Comparison of ENCODE assay signal across 20 cellular contexts in the genomic region with DNA sequence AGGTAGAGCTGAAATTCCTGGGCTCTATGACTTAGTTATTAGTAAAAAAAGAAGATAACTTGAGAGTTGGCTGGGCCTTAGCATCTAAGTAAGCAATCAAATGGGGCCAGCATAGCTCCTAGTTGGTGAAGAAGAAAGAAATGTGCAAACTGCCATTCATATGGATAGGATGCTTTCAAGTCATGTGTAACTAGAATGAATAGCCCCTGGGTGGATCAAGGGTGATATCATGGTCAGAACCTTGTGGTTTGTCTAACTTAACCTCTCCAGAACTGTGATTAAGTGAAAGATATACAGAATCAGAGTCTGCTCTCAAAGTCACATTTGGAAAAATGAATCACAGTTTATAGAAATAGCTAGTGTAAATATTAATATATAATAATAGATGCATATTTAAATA.
DNase-seq lines count a peak whose midpoint lies in the region; ATAC-seq, FAIRE-seq and TF ChIP-seq lines count a peak whose summit lies in the region.
"Had no signal": no experiment of that assay in that cellular context is flagged by ENCODE, and none has a peak within 500 bp of the region (broad histone marks: within the 10 kb centered on the region; RNA-seq: fewer than 3 reads in every experiment).

No MANE protein-coding gene starts in this region.

- 0 out of 2 replicates have a peak, but pooled peaks cover 5% of the 10 kb centered on the region for H3K36me3 ChIP-seq in GM23338 (ENCODE audit: insufficient read depth)
- H3K36me3 ChIP-seq: BLaER1 had no signal

- peak; percentile 59; the same call in 2 of the 3 replicates for ATAC-seq in GM23338
- ATAC-seq in activated naive CD4-positive, alpha-beta T cell treated with anti-CD3 and anti-CD28 coated beads, Interleukin-2, amount 50 U/mL, for 72 hours: no peak
- ATAC-seq in GM21529 (IDR thresholded peaks at IDR 0.05; ENCODE audit: unreplicated experiment): no peak
- ATAC-seq: HCT116 had no signal

- no peaks in the 10 kb centered on the region for H4K20me1 ChIP-seq in GM23338 (replicated peaks; ENCODE audit: insufficient read depth)
- H4K20me1 ChIP-seq: BLaER1 had no signal

- TF ChIP-seq CTCF in GM23338 (conservative IDR thresholded peaks at IDR 0.05; ENCODE audit: low read depth in 2 of 2): no peak

- H3K27ac Mint-ChIP-seq in GM23338: no peak overlapping the region
- no peak overlapping the region for H3K27ac Mint-ChIP-seq in activated naive CD4-positive, alpha-beta T cell treated with anti-CD3 and anti-CD28 coated beads, Interleukin-2, amount 50 U/mL, for 72 hours
- H3K27ac Mint-ChIP-seq: CD14-positive monocyte; CD4-positive, alpha-beta memory T cell; HFFc6 had no signal

- H3K36me3 Mint-ChIP-seq in GM23338 (ENCODE audit: low read depth): peaks cover 25% of the 10 kb centered on the region
- H3K36me3 Mint-ChIP-seq in activated naive CD4-positive, alpha-beta T cell treated with anti-CD3 and anti-CD28 coated beads, Interleukin-2, amount 50 U/mL, for 72 hours: peaks cover 5 to 7% of the 10 kb centered on the region in 2 donors
- H3K36me3 Mint-ChIP-seq: CD14-positive monocyte; CD4-positive, alpha-beta memory T cell had no signal

- H3K9me3 Mint-ChIP-seq in GM23338: peaks cover 13% of the 10 kb centered on the region
- H3K9me3 Mint-ChIP-seq in activated naive CD4-positive, alpha-beta T cell treated with anti-CD3 and anti-CD28 coated beads, Interleukin-2, amount 50 U/mL, for 72 hours: peaks cover 9 to 14% of the 10 kb centered on the region in 2 donors

- H3K4me3 ChIP-seq in GM23338: 0 out of 2 replicates have a peak overlapping the region, but pooled peaks have one; percentile 16
- H3K4me3 ChIP-seq: BLaER1 had no signal

- H3F3A ChIP-seq in GM23338 (replicated peaks; ENCODE audit: low read depth): no peaks in the 10 kb centered on the region

- H3K4me1 Mint-ChIP-seq in GM23338: peaks cover 17% of the 10 kb centered on the region
- H3K4me1 Mint-ChIP-seq: CD14-positive monocyte; CD4-positive, alpha-beta memory T cell had no signal

- no peaks in the 10 kb centered on the region; the same call in 1 of the 2 replicates for H3K9me2 ChIP-seq in GM23338 (ENCODE audit: insufficient read depth)

- no peak for DNase-seq in GM23338 (ENCODE audit: low spot score)
- DNase-seq in RCC 7860 (ENCODE audit: low spot score): peak; percentile 45
- peak; percentile 50 for DNase-seq in glomerular visceral epithelial cell (ENCODE audit: extremely low spot score)
- peak; percentile 88 for DNase-seq in kidney tubule cell (ENCODE audit: low spot score)
- no peak for DNase-seq in stimulated activated CD8-positive, alpha-beta memory T cell treated with anti-CD3 and anti-CD28 coated beads, Interleukin-4, amount 100 ng/mL, for 48 hours
- no peak for DNase-seq in activated naive CD4-positive, alpha-beta T cell treated with anti-CD3 and anti-CD28 coated beads, Interleukin-2, amount 50 U/mL, for 72 hours (ENCODE audit: low spot score in 2 of 2)
- DNase-seq: 8988T; CD4-positive, alpha-beta memory T cell; DMS153; DMS79; GDM1; GOT3; H7; HFFc6 had no signal

- no peak overlapping the region for H2AFZ ChIP-seq in GM23338

- peaks cover 18% of the 10 kb centered on the region for H3K4me1 ChIP-seq in GM23338 (ENCODE audit: insufficient read depth)

- H3K4me2 ChIP-seq in GM23338: peak overlapping the region; percentile 36
- H3K4me2 ChIP-seq: BLaER1 had no signal

- H3K27ac ChIP-seq in GM23338 (ENCODE audit: low read depth): no peak overlapping the region
- H3K27ac ChIP-seq: BLaER1 had no signal

- H3K4me3 Mint-ChIP-seq in GM23338: no peak overlapping the region
- H3K4me3 Mint-ChIP-seq: CD14-positive monocyte; CD4-positive, alpha-beta memory T cell; HFFc6 had no signal

- peak; percentile 30 for FAIRE-seq in RCC 7860 (lab: Jason Lieb, UNC)
- FAIRE-seq: GM12892, GM18507 had no signal

- peaks cover 5% of the 10 kb centered on the region; the same call in 1 of the 2 replicates for H3K79me2 ChIP-seq in GM23338 (replicated peaks; ENCODE audit: insufficient read depth)

- no peaks in the 10 kb centered on the region for H3K27me3 Mint-ChIP-seq in GM23338 (ENCODE audit: insufficient read depth, low read depth, poor library complexity)
- H3K27me3 Mint-ChIP-seq: CD4-positive, alpha-beta memory T cell had no signal

- H3K27me3 ChIP-seq in GM23338 (ENCODE audit: insufficient read depth): no peaks in the 10 kb centered on the region
- H3K27me3 ChIP-seq: BLaER1 had no signal

TF ChIP-seq in GM23338, 12 proteins besides CTCF, POLR2A, EP300 and RAD21:
- no peak for TF ChIP-seq EZH2 (IDR thresholded peaks at IDR 0.05; ENCODE audit: low read depth, unreplicated experiment)
- TF ChIP-seq ZNF331 (CRISPR knock-in tag; IDR thresholded peaks at IDR 0.05; ENCODE audit: low read depth): no peak
- TF ChIP-seq, protein P1, sequence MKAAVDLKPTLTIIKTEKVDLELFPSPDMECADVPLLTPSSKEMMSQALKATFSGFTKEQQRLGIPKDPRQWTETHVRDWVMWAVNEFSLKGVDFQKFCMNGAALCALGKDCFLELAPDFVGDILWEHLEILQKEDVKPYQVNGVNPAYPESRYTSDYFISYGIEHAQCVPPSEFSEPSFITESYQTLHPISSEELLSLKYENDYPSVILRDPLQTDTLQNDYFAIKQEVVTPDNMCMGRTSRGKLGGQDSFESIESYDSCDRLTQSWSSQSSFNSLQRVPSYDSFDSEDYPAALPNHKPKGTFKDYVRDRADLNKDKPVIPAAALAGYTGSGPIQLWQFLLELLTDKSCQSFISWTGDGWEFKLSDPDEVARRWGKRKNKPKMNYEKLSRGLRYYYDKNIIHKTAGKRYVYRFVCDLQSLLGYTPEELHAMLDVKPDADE (IDR thresholded peaks at IDR 0.05): no peak

Comparison
In these comparisons a context has a peak if more than half of its experiments do, and no peak if none do; other contexts are left out.
1. DNase-seq: peak in RCC 7860 (single experiment), glomerular visceral epithelial cell (single experiment) and kidney tubule cell (single experiment); none in GM23338 (single experiment), stimulated activated CD8-positive, alpha-beta memory T cell treated with anti-CD3 and anti-CD28 coated beads, Interleukin-4, amount 100 ng/mL, for 48 hours (single experiment) and activated naive CD4-positive, alpha-beta T cell treated with anti-CD3 and anti-CD28 coated beads, Interleukin-2, amount 50 U/mL, for 72 hours (0 of 2).